In genomic region chr7:43926193-43927043, GRCh38 we compare ENCODE assay signal across 8 cellular contexts. TPM values are rescaled to one million over a fixed set of nuclear protein-coding genes. Genes with fewer than 3 reads are reported as not detected.
DNase-seq lines count a peak whose midpoint lies in the region; ATAC-seq and TF ChIP-seq lines count a peak whose summit lies in the region.

UBE2D4 (plus strand) TSS chr7:43926436; CDS start chr7:43926533, 97 bp downstream.

- DNase-seq in GM19238 (ENCODE audit: insufficient read length, low spot score) (peak; percentile 86), NCI-H510A treated with DMSO at 0.1 percent for 48 hours (lab: John Stamatoyannopoulos, UW) (peak; percentile 84), coronary artery (ENCODE audit: low spot score) (peak; percentile 86), left lobe of liver (ENCODE audit: low spot score) (peak; percentile 93)
- peak; percentile 97 for DNase-seq in activated CD4-positive, alpha-beta T cell treated with anti-CD3 and anti-CD28 coated beads, Interleukin-2, amount 10 ng/mL, durations not matched to agents 24 days and 14 days
- DNase-seq in stimulated activated CD4-positive, alpha-beta T cell treated with anti-CD3 and anti-CD28 coated beads, Interleukin-2, amount 100 ng/mL, for 4 hours (ENCODE audit: low read depth), result peak; percentile 87

- peak within 1 kb of the TSS; percentile 71 to 83 (median 79) for H3K27ac ChIP-seq in BLaER1 treated with 17β-estradiol and CSF1 and Interleukin-3, amounts not matched to agents 10 nM and 100 nM
- H3K27ac ChIP-seq in coronary artery, result peak within 1 kb of the TSS; percentile 90 to 96

- H3K9ac ChIP-seq in BLaER1 treated with 17β-estradiol and CSF1 and Interleukin-3, amounts not matched to agents 10 nM and 100 nM, result peak within 1 kb of the TSS; percentile 72 to 89 (median 79)

- peak within 1 kb of the TSS; percentile 98 for H3K4me3 Mint-ChIP-seq in activated CD4-positive, alpha-beta T cell treated with anti-CD3 and anti-CD28 coated beads, Interleukin-2, amount 10 ng/mL, durations not matched to agents 24 days and 14 days

- H3K9me3 ChIP-seq in BLaER1 treated with 17β-estradiol and CSF1 and Interleukin-3, amounts not matched to agents 10 nM and 100 nM (replicated peaks in 1 of 11), result no peaks in the 10 kb centered on the region

- H3K4me2 ChIP-seq in BLaER1 treated with 17β-estradiol and CSF1 and Interleukin-3, amounts not matched to agents 10 nM and 100 nM, result peak within 1 kb of the TSS; percentile 78 to 98 (median 93)

- no peak for TF ChIP-seq CTCF in coronary artery (IDR thresholded peaks at IDR 0.05)

- peak within 1 kb of the TSS; percentile 95 for H3K27ac Mint-ChIP-seq in activated CD4-positive, alpha-beta T cell treated with anti-CD3 and anti-CD28 coated beads, Interleukin-2, amount 10 ng/mL, durations not matched to agents 24 days and 14 days

- H3K36me3 ChIP-seq in BLaER1 treated with 17β-estradiol and CSF1 and Interleukin-3, amounts not matched to agents 10 nM and 100 nM, result no peaks in the 10 kb centered on the region

- ATAC-seq in HG03432 (IDR thresholded peaks at IDR 0.05; ENCODE audit: unreplicated experiment) (peak; percentile 92), left lobe of liver (peak; percentile 94)

- peaks cover 27% of the 10 kb centered on the region for H3K4me1 Mint-ChIP-seq in activated CD4-positive, alpha-beta T cell treated with anti-CD3 and anti-CD28 coated beads, Interleukin-2, amount 10 ng/mL, durations not matched to agents 24 days and 14 days

- peaks cover 14% of the 10 kb centered on the region for H3K36me3 Mint-ChIP-seq in activated CD4-positive, alpha-beta T cell treated with anti-CD3 and anti-CD28 coated beads, Interleukin-2, amount 10 ng/mL, durations not matched to agents 24 days and 14 days (ENCODE audit: low read depth)

- no peaks in the 10 kb centered on the region for H3K27me3 ChIP-seq in BLaER1 treated with 17β-estradiol and CSF1 and Interleukin-3, amounts not matched to agents 10 nM and 100 nM

- H4K20me1 ChIP-seq in BLaER1 treated with 17β-estradiol and CSF1 and Interleukin-3, amounts not matched to agents 10 nM and 100 nM, result no peaks in the 10 kb centered on the region

- peaks cover 4% of the 10 kb centered on the region for H3K9me3 Mint-ChIP-seq in activated CD4-positive, alpha-beta T cell treated with anti-CD3 and anti-CD28 coated beads, Interleukin-2, amount 10 ng/mL, durations not matched to agents 24 days and 14 days

- intact Hi-C loops in activated CD4-positive, alpha-beta T cell treated with anti-CD3 and anti-CD28 coated beads, Interleukin-2, amount 10 ng/mL, durations not matched to agents 24 days and 14 days (cut with micrococcal nuclease), result loop anchor here (1.0 kb wide), 2 partner anchors 20 to 57 kb away; partner anchors contain the start of genes MRPS24 and URGCP

- H3K27me3 Mint-ChIP-seq in activated CD4-positive, alpha-beta T cell treated with anti-CD3 and anti-CD28 coated beads, Interleukin-2, amount 10 ng/mL, durations not matched to agents 24 days and 14 days, result no peaks in the 10 kb centered on the region

- peak within 1 kb of the TSS; percentile 62 to 76 (median 68) for H3K4me3 ChIP-seq in BLaER1 treated with 17β-estradiol and CSF1 and Interleukin-3, amounts not matched to agents 10 nM and 100 nM
- H3K4me3 ChIP-seq in coronary artery, result peak within 1 kb of the TSS; percentile 89

- H3K4me1 ChIP-seq in BLaER1 treated with 17β-estradiol and CSF1 and Interleukin-3, amounts not matched to agents 10 nM and 100 nM, result peaks cover 10 to 27% (median 19%) of the 10 kb centered on the region in 10 experiments

RNA-seq across cellular contexts. Expression of gene UBE2D4, which starts in this region (rescaled TPM):
- 16.0 and 17.2 TPM in 2 replicates for total RNA-seq in activated CD4-positive, alpha-beta T cell treated with anti-CD3 and anti-CD28 coated beads, Interleukin-2, amount 10 ng/mL, durations not matched to agents 24 days and 14 days
- 17.7 TPM for total RNA-seq in left lobe of liver

Comparison
In these comparisons a context has a peak if more than half of its experiments do, and no peak if none do; other contexts are left out.
1. Peak in every context shown above with its lines: DNase-seq, ATAC-seq, H3K4me3 ChIP-seq and H3K27ac ChIP-seq.